Comparison of ENCODE assay signal across 2 cellular contexts in genomic region chr2:127400897-127401756, GRCh38.
TF ChIP-seq lines count a peak whose summit lies in the region.

No MANE protein-coding gene starts in this region.

TF ChIP-seq in SK-N-SH treated with all-trans-retinoic acid at 6 μM for 48 hours, 23 proteins besides CTCF, POLR2A, EP300 and RAD21 (continued from another document):
- TF ChIP-seq PATZ1 (CRISPR knock-in tag; IDR thresholded peaks at IDR 0.05; ENCODE audit: borderline replicate concordance) (no peak), ISL1 (CRISPR knock-in tag; IDR thresholded peaks at IDR 0.05) (no peak), CREB5 (CRISPR knock-in tag; IDR thresholded peaks at IDR 0.05; ENCODE audit: low read depth) (no peak)

TF ChIP-seq in SK-N-SH, 30 proteins besides CTCF, POLR2A, EP300 and RAD21 (continued from another document):
- TF ChIP-seq REST (IDR thresholded peaks at IDR 0.05; ENCODE audit: low read depth, low read length) (no peak), ZBTB33 (IDR thresholded peaks at IDR 0.05; ENCODE audit: borderline replicate concordance, low read depth) (no peak), FOXJ3 (CRISPR knock-in tag; IDR thresholded peaks at IDR 0.05) (no peak), FOXM1 (IDR thresholded peaks at IDR 0.05; ENCODE audit: low read depth) (no peak), RCOR1 (IDR thresholded peaks at IDR 0.05; ENCODE audit: low read length) (no peak)
